ENCODE assay signal across 13 cellular contexts in genomic region chr2:71679481-71679880, GRCh38.
"Had no signal": no experiment of that assay in that cellular context is flagged by ENCODE, and none has a peak within 500 bp of the region (broad histone marks: within the 10 kb centered on the region; RNA-seq: fewer than 3 reads in every experiment).

No MANE protein-coding gene starts in this region.

- H3K27ac ChIP-seq: heart left ventricle, pancreas, transverse colon had no signal

- H3K4me3 ChIP-seq: heart left ventricle, pancreas, transverse colon had no signal

- DNase-seq: activated CD4-positive, alpha-beta T cell treated with anti-CD3 and anti-CD28 coated beads, Interleukin-2, amount 10 ng/mL, durations not matched to agents 7 days and 5 days; activated CD8-positive, alpha-beta memory T cell treated with anti-CD3 and anti-CD28 coated beads for 24 hours; activated naive CD4-positive, alpha-beta T cell treated with anti-CD3 and anti-CD28 coated beads for 36 hours; activated naive CD8-positive, alpha-beta T cell treated with anti-CD3 and anti-CD28 coated beads, Interleukin-2, amount 50 U/mL, for 24 hours; aorta; dermis blood vessel endothelial cell; left colon; pancreas; stimulated activated CD4-positive, alpha-beta T cell treated with anti-CD3 and anti-CD28 coated beads, Interleukin-4, amount 100 ng/mL, for 1 hour; stimulated activated naive CD4-positive, alpha-beta T cell treated with Interleukin-2 at 50 U/mL for 16 hours; substantia nigra; transverse colon had no signal

- H3K27me3 ChIP-seq: heart left ventricle, pancreas, transverse colon had no signal
